ENCODE assay signal across 8 cellular contexts in the genomic region with DNA sequence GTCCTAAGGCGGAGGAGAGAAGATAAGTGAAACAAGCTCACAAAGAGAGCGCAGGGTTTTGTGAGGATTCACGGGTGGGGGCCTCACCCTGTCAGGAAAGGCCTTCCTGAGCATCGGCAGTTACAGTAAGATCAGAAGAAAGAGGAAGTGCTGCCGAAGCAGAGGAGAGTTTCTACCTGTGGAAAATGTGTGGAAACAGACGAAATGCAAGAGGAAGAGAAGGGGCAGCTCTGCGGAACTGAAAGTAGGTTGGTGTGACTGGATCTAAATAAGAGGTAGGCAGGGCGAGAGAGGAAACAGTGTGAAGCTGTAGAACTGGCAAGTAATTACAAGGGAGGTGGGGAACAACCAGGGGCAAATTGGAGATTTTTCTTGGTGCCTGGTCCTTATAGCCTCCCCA. TPM values are rescaled to one million over a fixed set of nuclear protein-coding genes. Genes with fewer than 3 reads are reported as not detected.
DNase-seq lines count a peak whose midpoint lies in the region; ATAC-seq and TF ChIP-seq lines count a peak whose summit lies in the region.

No MANE protein-coding gene starts in this region.

- DNase-seq in Kasumi-1 (lab: John Stamatoyannopoulos, UW) (peak; percentile 16 to 31), upper lobe of left lung (no peak), right atrium auricular region (ENCODE audit: low spot score) (no peak), kidney tubule cell (ENCODE audit: low spot score) (no peak), H4 (ENCODE audit: low spot score) (no peak)

- ATAC-seq in GM21423 (IDR thresholded peaks at IDR 0.05; ENCODE audit: unreplicated experiment) (peak; percentile 54), upper lobe of left lung (ENCODE audit: low FRiP score in 2 of 2) (no peak)

- TF ChIP-seq EP300 in upper lobe of left lung (IDR thresholded peaks at IDR 0.05) = no peak

- peak in 1 of 4 donors; percentile 37 for TF ChIP-seq POLR2A in upper lobe of left lung (IDR thresholded peaks at IDR 0.05)

- peak overlapping the region in 1 of 2 donors; percentile 19 for H3K27ac ChIP-seq in esophagus (ENCODE audit: low read depth in 2 of 2, low read length in 1 of 2)
- H3K27ac ChIP-seq in upper lobe of left lung = peak overlapping the region in 2 of 4 donors; percentile 73 to 76
- H3K27ac ChIP-seq in right atrium auricular region = no peak overlapping the region

- H3K4me1 ChIP-seq in esophagus (ENCODE audit: control insufficient read depth in 2 of 2, insufficient read depth in 2 of 2, low read length in 1 of 2) = peaks cover 2 to 7% of the 10 kb centered on the region in 2 donors
- H3K4me1 ChIP-seq in upper lobe of left lung = peaks cover 21 to 46% (median 36%) of the 10 kb centered on the region in 4 donors
- peaks cover 0 to 26% of the 10 kb centered on the region in 2 donors for H3K4me1 ChIP-seq in right atrium auricular region

- H3K27me3 ChIP-seq in esophagus (ENCODE audit: control insufficient read depth in 1 of 2, insufficient read depth in 2 of 2, low read length in 2 of 2) (no peaks in the 10 kb centered on the region), upper lobe of left lung (no peaks in the 10 kb centered on the region), right atrium auricular region (no peaks in the 10 kb centered on the region)

- TF ChIP-seq CTCF in upper lobe of left lung (IDR thresholded peaks at IDR 0.05) (no peak), right atrium auricular region (IDR thresholded peaks at IDR 0.05) (no peak)

- H3K36me3 ChIP-seq in esophagus (ENCODE audit: control insufficient read depth in 2 of 2, insufficient read depth in 2 of 2, low read length in 1 of 2) (no peaks in the 10 kb centered on the region), upper lobe of left lung (no peaks in the 10 kb centered on the region), right atrium auricular region (no peaks in the 10 kb centered on the region)

- H3K9me3 ChIP-seq in esophagus (ENCODE audit: control insufficient read depth in 2 of 2, insufficient read depth in 1 of 2, low read depth in 1 of 2, low read length in 1 of 2) (no peaks in the 10 kb centered on the region), upper lobe of left lung (no peaks in the 10 kb centered on the region), right atrium auricular region (no peaks in the 10 kb centered on the region)

- H3K4me3 ChIP-seq in GM08714 (ENCODE audit: low read length) (peak overlapping the region; percentile 72; the same call in 1 of the 2 replicates), esophagus (ENCODE audit: low read depth in 1 of 2, low read length in 2 of 2) (peak overlapping the region; percentile 2 to 17), upper lobe of left lung (peak overlapping the region in 2 of 4 donors; percentile 6 to 24), right atrium auricular region (no peak overlapping the region)

- 63 to 67% methylated on average over 8 of the region's 8 CpGs for WGBS in esophagus, 2 donors
- 42 to 63% methylated on average over 8 of the region's 8 CpGs for WGBS in upper lobe of left lung, 2 donors

RNA-seq across cellular contexts. Expression of gene GPR68, which starts 2.7 kb away (rescaled TPM):
- 1 to 10 TPM in 1 of 2 donors, under 1 TPM in 1; 0.71 to 4.8 TPM for polyA plus RNA-seq in esophagus
- total RNA-seq in upper lobe of left lung = 1 to 10 TPM; 1.2 to 8.4 (median 3.3) TPM
- total RNA-seq in right atrium auricular region = 1 to 10 TPM in 1 of 2 donors, under 1 TPM in 1; 0.55 to 1.4 TPM
- 0.04 TPM in 1 of 2 replicates, not detected in the other for total RNA-seq in H4 (2014; rRNA removed; shearing (Covaris generic))

Comparison
In these comparisons a context has a peak if more than half of its experiments do, and no peak if none do; other contexts are left out.
1. H3K4me3 ChIP-seq: peak in GM08714 (single experiment) and esophagus (2 of 2); none in right atrium auricular region (0 of 2).
2. DNase-seq: peak in Kasumi-1 (2 of 2); none in upper lobe of left lung (0 of 2), right atrium auricular region (single experiment), kidney tubule cell (single experiment) and H4 (single experiment).